ENCODE assay signal across 1 cellular context in genomic region chr5:10588779-10589447, GRCh38.
TF ChIP-seq lines count a peak whose summit lies in the region.

No MANE protein-coding gene starts in this region.

TF ChIP-seq in K562, 482 proteins besides CTCF, POLR2A, EP300 and RAD21 (continued from another document and continues in another):
- TF ChIP-seq MECOM (CRISPR knock-in tag; IDR thresholded peaks at IDR 0.05) = 0 out of 2 replicates have a peak, but pooled peaks have one; percentile 2
- TF ChIP-seq FOS (IDR thresholded peaks at IDR 0.05; ENCODE audit: extremely low read depth, insufficient read length) = no peak
- no peak for TF ChIP-seq SIRT6 (IDR thresholded peaks at IDR 0.05; ENCODE audit: low read depth, low read length)
- no peak for TF ChIP-seq SNRNP70 (optimal IDR thresholded peaks at IDR 0.05; ENCODE audit: low read depth, low read length)
- TF ChIP-seq RAD51 (IDR thresholded peaks at IDR 0.05; ENCODE audit: borderline replicate concordance, low read depth) = peak; percentile 9; the same call in 1 of the 2 replicates
- TF ChIP-seq ZNF232 (CRISPR knock-in tag; IDR thresholded peaks at IDR 0.05) = no peak
- no peak for TF ChIP-seq ZNF174 (CRISPR knock-in tag; IDR thresholded peaks at IDR 0.05)
- TF ChIP-seq RUNX1 (IDR thresholded peaks at IDR 0.05; ENCODE audit: low read depth) = peak; percentile 97
- peak; percentile 99 for TF ChIP-seq CBFA2T2 (conservative IDR thresholded peaks at IDR 0.05)
- no peak for TF ChIP-seq ZNF239 (CRISPR knock-in tag; IDR thresholded peaks at IDR 0.05)
- no peak; the same call in 1 of the 2 replicates for TF ChIP-seq TFE3 (CRISPR knock-in tag; IDR thresholded peaks at IDR 0.05)
- TF ChIP-seq ZBTB34 (CRISPR knock-in tag; IDR thresholded peaks at IDR 0.05) = no peak
- TF ChIP-seq, protein P1, sequence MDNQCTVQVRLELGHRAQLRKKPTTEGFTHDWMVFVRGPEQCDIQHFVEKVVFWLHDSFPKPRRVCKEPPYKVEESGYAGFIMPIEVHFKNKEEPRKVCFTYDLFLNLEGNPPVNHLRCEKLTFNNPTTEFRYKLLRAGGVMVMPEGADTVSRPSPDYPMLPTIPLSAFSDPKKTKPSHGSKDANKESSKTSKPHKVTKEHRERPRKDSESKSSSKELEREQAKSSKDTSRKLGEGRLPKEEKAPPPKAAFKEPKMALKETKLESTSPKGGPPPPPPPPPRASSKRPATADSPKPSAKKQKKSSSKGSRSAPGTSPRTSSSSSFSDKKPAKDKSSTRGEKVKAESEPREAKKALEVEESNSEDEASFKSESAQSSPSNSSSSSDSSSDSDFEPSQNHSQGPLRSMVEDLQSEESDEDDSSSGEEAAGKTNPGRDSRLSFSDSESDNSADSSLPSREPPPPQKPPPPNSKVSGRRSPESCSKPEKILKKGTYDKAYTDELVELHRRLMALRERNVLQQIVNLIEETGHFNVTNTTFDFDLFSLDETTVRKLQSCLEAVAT (IDR thresholded peaks at IDR 0.05) = peak in 1 of 2 experiments; percentile 98; a peak in 2 of 4 replicates
- TF ChIP-seq, protein P2, sequence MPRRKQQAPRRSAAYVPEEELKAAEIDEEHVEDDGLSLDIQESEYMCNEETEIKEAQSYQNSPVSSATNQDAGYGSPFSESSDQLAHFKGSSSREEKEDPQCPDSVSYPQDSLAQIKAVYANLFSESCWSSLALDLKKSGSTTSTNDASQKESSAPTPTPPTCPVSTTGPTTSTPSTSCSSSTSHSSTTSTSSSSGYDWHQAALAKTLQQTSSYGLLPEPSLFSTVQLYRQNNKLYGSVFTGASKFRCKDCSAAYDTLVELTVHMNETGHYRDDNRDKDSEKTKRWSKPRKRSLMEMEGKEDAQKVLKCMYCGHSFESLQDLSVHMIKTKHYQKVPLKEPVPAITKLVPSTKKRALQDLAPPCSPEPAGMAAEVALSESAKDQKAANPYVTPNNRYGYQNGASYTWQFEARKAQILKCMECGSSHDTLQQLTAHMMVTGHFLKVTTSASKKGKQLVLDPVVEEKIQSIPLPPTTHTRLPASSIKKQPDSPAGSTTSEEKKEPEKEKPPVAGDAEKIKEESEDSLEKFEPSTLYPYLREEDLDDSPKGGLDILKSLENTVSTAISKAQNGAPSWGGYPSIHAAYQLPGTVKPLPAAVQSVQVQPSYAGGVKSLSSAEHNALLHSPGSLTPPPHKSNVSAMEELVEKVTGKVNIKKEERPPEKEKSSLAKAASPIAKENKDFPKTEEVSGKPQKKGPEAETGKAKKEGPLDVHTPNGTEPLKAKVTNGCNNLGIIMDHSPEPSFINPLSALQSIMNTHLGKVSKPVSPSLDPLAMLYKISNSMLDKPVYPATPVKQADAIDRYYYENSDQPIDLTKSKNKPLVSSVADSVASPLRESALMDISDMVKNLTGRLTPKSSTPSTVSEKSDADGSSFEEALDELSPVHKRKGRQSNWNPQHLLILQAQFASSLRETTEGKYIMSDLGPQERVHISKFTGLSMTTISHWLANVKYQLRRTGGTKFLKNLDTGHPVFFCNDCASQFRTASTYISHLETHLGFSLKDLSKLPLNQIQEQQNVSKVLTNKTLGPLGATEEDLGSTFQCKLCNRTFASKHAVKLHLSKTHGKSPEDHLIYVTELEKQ (CRISPR knock-in tag; IDR thresholded peaks at IDR 0.05) = no peak
- TF ChIP-seq JUN (IDR thresholded peaks at IDR 0.05; ENCODE audit: borderline replicate concordance, low read depth, low read length) = peak; percentile 56
- TF ChIP-seq JUN (CRISPR knock-in tag; IDR thresholded peaks at IDR 0.05; ENCODE audit: borderline replicate concordance) = no peak
- TF ChIP-seq MED1 (CRISPR knock-in tag; IDR thresholded peaks at IDR 0.05; ENCODE audit: borderline replicate concordance) = no peak
- peak; percentile 93 for TF ChIP-seq ZBED1 (IDR thresholded peaks at IDR 0.05)
- TF ChIP-seq KLF10 (CRISPR knock-in tag; IDR thresholded peaks at IDR 0.05) = no peak
- TF ChIP-seq ZNF143 (CRISPR knock-in tag; IDR thresholded peaks at IDR 0.05) = no peak
- TF ChIP-seq NKRF (IDR thresholded peaks at IDR 0.05; ENCODE audit: borderline replicate concordance) = 0 out of 2 replicates have a peak, but pooled peaks have one; percentile 21
- TF ChIP-seq ZNF79 (CRISPR knock-in tag; IDR thresholded peaks at IDR 0.05; ENCODE audit: low read depth) = no peak
- TF ChIP-seq TFAM (CRISPR knock-in tag; conservative IDR thresholded peaks at IDR 0.05) = no peak
- TF ChIP-seq HNRNPL (IDR thresholded peaks at IDR 0.05; ENCODE audit: low read depth, low read length) = no peak
- TF ChIP-seq, protein P3, sequence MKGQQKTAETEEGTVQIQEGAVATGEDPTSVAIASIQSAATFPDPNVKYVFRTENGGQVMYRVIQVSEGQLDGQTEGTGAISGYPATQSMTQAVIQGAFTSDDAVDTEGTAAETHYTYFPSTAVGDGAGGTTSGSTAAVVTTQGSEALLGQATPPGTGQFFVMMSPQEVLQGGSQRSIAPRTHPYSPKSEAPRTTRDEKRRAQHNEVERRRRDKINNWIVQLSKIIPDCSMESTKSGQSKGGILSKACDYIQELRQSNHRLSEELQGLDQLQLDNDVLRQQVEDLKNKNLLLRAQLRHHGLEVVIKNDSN (CRISPR knock-in tag; IDR thresholded peaks at IDR 0.05) = no peak; the same call in 1 of the 2 replicates
- TF ChIP-seq REST (CRISPR knock-in tag; IDR thresholded peaks at IDR 0.05; ENCODE audit: low read depth) = no peak
- no peak for TF ChIP-seq SMC3 (conservative IDR thresholded peaks at IDR 0.05; ENCODE audit: insufficient read depth, low read depth, low read length)
- TF ChIP-seq DPF2 (IDR thresholded peaks at IDR 0.05) = peak; percentile 100
- TF ChIP-seq GTF2F1 (IDR thresholded peaks at IDR 0.05; ENCODE audit: low read depth, low read length) = no peak
- TF ChIP-seq TRIM28 (IDR thresholded peaks at IDR 0.05) = no peak; the same call in none of the 2 replicates
- no peak for TF ChIP-seq ZBTB43 (CRISPR knock-in tag; IDR thresholded peaks at IDR 0.05)
- TF ChIP-seq RBM15 (IDR thresholded peaks at IDR 0.05; ENCODE audit: insufficient read depth, low read length) = no peak
- TF ChIP-seq ZNF140 (CRISPR knock-in tag; IDR thresholded peaks at IDR 0.05) = no peak
- no peak for TF ChIP-seq IRF9 (tag; IDR thresholded peaks at IDR 0.05)
- no peak for TF ChIP-seq WHSC1 (IDR thresholded peaks at IDR 0.05; ENCODE audit: low read length)
- TF ChIP-seq ELK1 (CRISPR knock-in tag; IDR thresholded peaks at IDR 0.05) = no peak
- TF ChIP-seq STAG1 (CRISPR knock-in tag; IDR thresholded peaks at IDR 0.05; ENCODE audit: borderline replicate concordance) = no peak
- peak; percentile 68 for TF ChIP-seq MEF2A (IDR thresholded peaks at IDR 0.05; ENCODE audit: control insufficient read depth, low read depth, low read length)
- peak; percentile 72 to 74 for TF ChIP-seq NCOA2 (IDR thresholded peaks at IDR 0.05; ENCODE audit: partially characterized antibody in 2 of 2)
- TF ChIP-seq, protein P4, sequence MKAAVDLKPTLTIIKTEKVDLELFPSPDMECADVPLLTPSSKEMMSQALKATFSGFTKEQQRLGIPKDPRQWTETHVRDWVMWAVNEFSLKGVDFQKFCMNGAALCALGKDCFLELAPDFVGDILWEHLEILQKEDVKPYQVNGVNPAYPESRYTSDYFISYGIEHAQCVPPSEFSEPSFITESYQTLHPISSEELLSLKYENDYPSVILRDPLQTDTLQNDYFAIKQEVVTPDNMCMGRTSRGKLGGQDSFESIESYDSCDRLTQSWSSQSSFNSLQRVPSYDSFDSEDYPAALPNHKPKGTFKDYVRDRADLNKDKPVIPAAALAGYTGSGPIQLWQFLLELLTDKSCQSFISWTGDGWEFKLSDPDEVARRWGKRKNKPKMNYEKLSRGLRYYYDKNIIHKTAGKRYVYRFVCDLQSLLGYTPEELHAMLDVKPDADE (conservative IDR thresholded peaks at IDR 0.05; ENCODE audit: control insufficient read depth, low read depth, low read length) = peak; percentile 94
- peak; percentile 60 for TF ChIP-seq MAFK (IDR thresholded peaks at IDR 0.05; ENCODE audit: low read length)
- TF ChIP-seq SMARCC2 (IDR thresholded peaks at IDR 0.05; ENCODE audit: low read depth) = peak; percentile 99
